8 cellular contexts compared by ENCODE assay signal in the genomic region with DNA sequence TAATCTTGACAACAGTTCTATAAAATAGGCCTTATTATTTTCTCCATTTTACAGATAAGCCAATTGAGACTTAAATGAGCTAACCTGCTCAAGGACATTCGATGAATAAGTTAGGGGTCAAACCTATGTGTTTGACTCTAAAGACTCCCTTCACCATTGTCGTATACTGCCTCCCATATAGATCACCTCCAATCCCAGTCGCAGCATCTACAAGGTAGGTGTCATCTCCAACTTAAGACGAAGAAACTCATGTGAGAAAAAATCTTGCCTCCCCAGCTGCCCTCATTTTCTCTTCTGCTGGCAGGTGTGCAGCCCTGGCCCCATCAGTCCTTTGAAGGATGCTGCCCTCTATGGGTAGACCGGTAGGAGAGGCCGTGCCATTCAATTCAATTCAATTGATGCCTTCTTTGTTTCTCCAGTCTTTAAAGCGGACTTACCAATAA.
DNase-seq lines count a peak whose midpoint lies in the region; ATAC-seq lines count a peak whose summit lies in the region.

No MANE protein-coding gene starts in this region.

- H3K36me3 Mint-ChIP-seq in stimulated activated memory B cell treated with anti-CD40 and anti-IgM and Interleukin-4, amounts not matched to agents 10 μg/mL and 1 μg/mL and 100 μg/mL, for 72 hours, result no peaks in the 10 kb centered on the region

- H3K4me3 Mint-ChIP-seq in stimulated activated memory B cell treated with anti-CD40 and anti-IgM and Interleukin-4, amounts not matched to agents 10 μg/mL and 1 μg/mL and 100 μg/mL, for 72 hours, result peak overlapping the region; percentile 5

- ATAC-seq in GM19023 (IDR thresholded peaks at IDR 0.05; ENCODE audit: unreplicated experiment), result peak; percentile 70
- peak; percentile 79 for ATAC-seq in HG03060 (IDR thresholded peaks at IDR 0.05; ENCODE audit: low read depth, unreplicated experiment)
- peak; percentile 88 for ATAC-seq in stimulated activated memory B cell treated with anti-CD40 and anti-IgM and Interleukin-4, amounts not matched to agents 10 μg/mL and 1 μg/mL and 100 μg/mL, for 72 hours

- no peaks in the 10 kb centered on the region for H3K9me3 Mint-ChIP-seq in stimulated activated memory B cell treated with anti-CD40 and anti-IgM and Interleukin-4, amounts not matched to agents 10 μg/mL and 1 μg/mL and 100 μg/mL, for 72 hours

- H3K27ac Mint-ChIP-seq in stimulated activated memory B cell treated with anti-CD40 and anti-IgM and Interleukin-4, amounts not matched to agents 10 μg/mL and 1 μg/mL and 100 μg/mL, for 72 hours, result peak overlapping the region; percentile 15

- peaks cover 26% of the 10 kb centered on the region for H3K4me1 Mint-ChIP-seq in stimulated activated memory B cell treated with anti-CD40 and anti-IgM and Interleukin-4, amounts not matched to agents 10 μg/mL and 1 μg/mL and 100 μg/mL, for 72 hours

- in situ Hi-C loops in Caki2 (cut with HindIII; ENCODE audit: low pct_unique_long_range_greater_than_20kb, low sequenced_read_pairs), result no loop called here

- H3K27me3 Mint-ChIP-seq in stimulated activated memory B cell treated with anti-CD40 and anti-IgM and Interleukin-4, amounts not matched to agents 10 μg/mL and 1 μg/mL and 100 μg/mL, for 72 hours, result no peaks in the 10 kb centered on the region

- DNase-seq in Caki2 (ENCODE audit: low read depth) (peak; percentile 1), NCI-H446 (lab: John Stamatoyannopoulos, UW) (peak; percentile 39 to 76), activated T-cell treated with anti-CD3 and anti-CD28 coated beads for 24 hours (ENCODE audit: low read depth) (peak; percentile 28), iPS-NIHi7 (ENCODE audit: extremely low spot score) (peak; percentile 69), SKM-1 (lab: John Stamatoyannopoulos, UW; ENCODE audit: unreplicated experiment) (no peak)
